ENCODE assay signal across 12 cellular contexts in the genomic region with DNA sequence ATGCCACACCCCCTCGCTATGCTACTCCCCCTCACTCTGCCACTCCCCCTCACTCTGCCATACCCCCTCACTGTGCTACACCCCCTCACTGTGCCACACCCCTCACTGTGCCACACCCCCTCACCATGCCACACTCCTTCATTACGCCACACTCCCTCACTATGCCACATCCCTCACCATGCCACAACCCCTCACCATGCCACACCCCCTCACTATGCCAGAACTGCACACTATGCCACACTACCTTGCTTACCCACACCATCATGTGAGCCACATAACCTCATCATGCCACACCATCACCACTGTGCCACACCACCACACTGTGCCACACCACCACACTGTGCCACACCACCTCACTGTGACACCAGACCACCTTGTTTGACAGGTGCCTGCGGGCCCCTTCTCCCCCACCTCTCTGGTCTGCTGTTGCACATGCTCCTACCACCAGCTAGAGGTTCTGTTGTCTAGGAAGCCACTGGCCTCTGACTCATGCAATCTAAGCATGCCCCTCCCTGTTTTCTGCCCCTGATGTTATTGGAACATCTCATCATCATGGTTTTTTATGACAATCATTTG. TPM values are rescaled to one million over a fixed set of nuclear protein-coding genes. Genes with fewer than 3 reads are reported as not detected.
DNase-seq lines count a peak whose midpoint lies in the region; ATAC-seq and TF ChIP-seq lines count a peak whose summit lies in the region.
"Had no signal": no experiment of that assay in that cellular context is flagged by ENCODE, and none has a peak within 500 bp of the region (broad histone marks: within the 10 kb centered on the region; RNA-seq: fewer than 3 reads in every experiment).

No MANE protein-coding gene starts in this region.

- no peaks in the 10 kb centered on the region for H3K9me3 Mint-ChIP-seq in osteocyte (ENCODE audit: unreplicated experiment)

- no peak for TF ChIP-seq CTCF in HCT116 (IDR thresholded peaks at IDR 0.05 in 2 of 3, conservative IDR thresholded peaks at IDR 0.05 in 1 of 3; ENCODE audit: borderline replicate concordance in 1 of 3, insufficient read depth in 1 of 3, low read depth in 2 of 3, low read length in 2 of 3)
- no peak for TF ChIP-seq CTCF in RWPE2 (IDR thresholded peaks at IDR 0.05; ENCODE audit: poor library complexity, severe bottlenecking)
- no peak for TF ChIP-seq CTCF in choroid plexus epithelial cell (conservative IDR thresholded peaks at IDR 0.05; ENCODE audit: low read depth, low read length)
- TF ChIP-seq CTCF in osteocyte (IDR thresholded peaks at IDR 0.05) = no peak

- H3K4me1 ChIP-seq in HCT116 (ENCODE audit: control insufficient read depth in 1 of 2, insufficient read depth in 2 of 2, low read length in 2 of 2) (peaks cover 0 to 11% of the 10 kb centered on the region in 2 experiments; a peak in 2 of 4 replicates), RWPE2 (ENCODE audit: insufficient read depth, poor library complexity, severe bottlenecking) (peaks cover 22% of the 10 kb centered on the region)

- peaks cover 17% of the 10 kb centered on the region for H3K4me1 Mint-ChIP-seq in osteocyte (ENCODE audit: unreplicated experiment)

- DNase-seq in HCT116 (ENCODE audit: low read depth, low spot score) (no peak), RWPE2 (ENCODE audit: low spot score) (no peak), choroid plexus epithelial cell (ENCODE audit: low read depth) (peak; percentile 72), osteocyte (ENCODE audit: extremely low spot score, unreplicated experiment) (no peak), Right ventricle myocardium inferior (ENCODE audit: missing footprints) (no peak), AG08396 (ENCODE audit: low spot score) (no peak)
- DNase-seq: GOT3, spleen had no signal

- intact Hi-C loops in HCT116 (cut with micrococcal nuclease) (no loop called here), Right ventricle myocardium inferior (cut with DNase I) (no loop called here)

- POLR2A ChIA-PET in HCT116 (lab: Charles Lee) = no interaction called here

- H3K9me3 ChIP-seq in HCT116 (ENCODE audit: control insufficient read depth in 1 of 2, insufficient read depth in 1 of 2, low read depth in 1 of 2, low read length in 2 of 2) (no peaks in the 10 kb centered on the region), RWPE2 (ENCODE audit: severe bottlenecking) (no peaks in the 10 kb centered on the region)
- H3K9me3 ChIP-seq: spleen had no signal

- no peak for TF ChIP-seq POLR2A in HCT116 (IDR thresholded peaks at IDR 0.05; ENCODE audit: borderline replicate concordance, extremely low read depth, insufficient read depth, insufficient read length)

- no peaks in the 10 kb centered on the region for H3K9me2 ChIP-seq in HCT116 (ENCODE audit: insufficient read depth)

- no peak overlapping the region for H2AFZ ChIP-seq in HCT116 (ENCODE audit: low read depth, low read length, poor library complexity, severe bottlenecking)

- H3K4me2 ChIP-seq in HCT116 (ENCODE audit: low read length) = no peak overlapping the region
- H3K4me2 ChIP-seq: KMS-11 had no signal

- CTCF ChIA-PET in HCT116 (lab: Charles Lee) = no interaction called here

- no peak overlapping the region for H3K9ac ChIP-seq in HCT116 (ENCODE audit: low read length)
- H3K9ac ChIP-seq: KMS-11 had no signal

- H3K4me3 Mint-ChIP-seq in osteocyte (ENCODE audit: unreplicated experiment) = no peak overlapping the region

- no peaks in the 10 kb centered on the region for H3K27me3 Mint-ChIP-seq in osteocyte (ENCODE audit: unreplicated experiment)

- no TSS peak for BruUV-seq in HCT116 (replicated peaks; lab: Mats Ljungman, UMichigan)

- H3K27ac Mint-ChIP-seq in osteocyte (ENCODE audit: unreplicated experiment) = peak overlapping the region; percentile 36

- H4K20me1 ChIP-seq in HCT116 (ENCODE audit: insufficient read depth) = no peaks in the 10 kb centered on the region

- no peak for TF ChIP-seq RAD21 in HCT116 (IDR thresholded peaks at IDR 0.05; ENCODE audit: low read depth)

- H3K4me3 ChIP-seq in HCT116 (replicated peaks in 1 of 2; ENCODE audit: low read depth in 1 of 2, low read length in 2 of 2) = no peak overlapping the region
- H3K4me3 ChIP-seq in RWPE2 (ENCODE audit: severe bottlenecking) = no peak overlapping the region
- H3K4me3 ChIP-seq in choroid plexus epithelial cell (ENCODE audit: low read depth, low read length) = no peak overlapping the region
- H3K4me3 ChIP-seq: GM12878, spleen had no signal

- no peaks in the 10 kb centered on the region for H3K36me3 Mint-ChIP-seq in osteocyte (ENCODE audit: unreplicated experiment)

- peak; percentile 47 for ATAC-seq in HCT116
- peak; percentile 80 for ATAC-seq in RWPE2 (ENCODE audit: low read depth)
- no peak for ATAC-seq in Right ventricle myocardium inferior
- no peak for ATAC-seq in GM21526 (IDR thresholded peaks at IDR 0.05; ENCODE audit: low FRiP score, unreplicated experiment)
- no peak for ATAC-seq in HG02571 (IDR thresholded peaks at IDR 0.05; ENCODE audit: unreplicated experiment)
- ATAC-seq: GM12878 had no signal

- H3K79me2 ChIP-seq in HCT116 (ENCODE audit: insufficient read depth, low read length) = no peaks in the 10 kb centered on the region

- H3K36me3 ChIP-seq in HCT116 (ENCODE audit: control insufficient read depth in 1 of 2, insufficient read depth in 2 of 2, low read length in 2 of 2) = no peaks in the 10 kb centered on the region
- H3K36me3 ChIP-seq in RWPE2 (ENCODE audit: low read depth) = no peaks in the 10 kb centered on the region
- H3K36me3 ChIP-seq: spleen had no signal

- H3K27ac ChIP-seq in HCT116 (ENCODE audit: low read depth, low read length) = no peak overlapping the region
- no peak overlapping the region for H3K27ac ChIP-seq in RWPE2 (ENCODE audit: poor library complexity, severe bottlenecking)
- H3K27ac ChIP-seq: KMS-11 had no signal

- peaks cover 4% of the 10 kb centered on the region; the same call in 1 of the 2 replicates for H3K27me3 ChIP-seq in HCT116 (ENCODE audit: insufficient read depth, low read length)
- H3K27me3 ChIP-seq in RWPE2 (ENCODE audit: insufficient read depth, poor library complexity, severe bottlenecking) = no peaks in the 10 kb centered on the region
- H3K27me3 ChIP-seq: spleen had no signal

- RAD21 ChIA-PET in HCT116 (lab: Charles Lee; ENCODE audit: low non-redundant PET in 1 of 2, low total read pairs in 2 of 2, uncharacterized antibody in 2 of 2, unreplicated experiment in 2 of 2) = no interaction called here

TF ChIP-seq in HCT116, 20 proteins besides CTCF, POLR2A, EP300 and RAD21:
- no peak for TF ChIP-seq CEBPB (IDR thresholded peaks at IDR 0.05; ENCODE audit: low read depth)
- TF ChIP-seq TCF7L2 (IDR thresholded peaks at IDR 0.05; ENCODE audit: borderline replicate concordance, extremely low read depth, insufficient read depth, insufficient read length) = no peak
- TF ChIP-seq POLR2AphosphoS5 (IDR thresholded peaks at IDR 0.05; ENCODE audit: low read depth, low read length) = no peak
- no peak for TF ChIP-seq ZFX (IDR thresholded peaks at IDR 0.05)
- no peak for TF ChIP-seq EZH2 (IDR thresholded peaks at IDR 0.05)
- no peak for TF ChIP-seq EZH2phosphoT487 (IDR thresholded peaks at IDR 0.05; ENCODE audit: borderline replicate concordance)

RNA-seq across cellular contexts. Expression of gene MARCHF4, which starts 22.0 kb away (rescaled TPM):
- total RNA-seq in HCT116 (2021; ENCODE audit: unreplicated experiment) = not detected
- polyA plus RNA-seq in HCT116 (2012) = 0.02 TPM in 1 of 2 replicates, not detected in the other
- total RNA-seq in osteocyte = 1.3 TPM in 2 replicates
- total RNA-seq in Right ventricle myocardium inferior = 0.08 TPM
- total RNA-seq: GM12878, spleen had no signal
- polyA plus RNA-seq: GM12878, spleen had no signal

Comparison
In these comparisons a context has a peak if more than half of its experiments do, and no peak if none do; other contexts are left out.
1. ATAC-seq: peak in HCT116 (single experiment) and RWPE2 (single experiment); none in Right ventricle myocardium inferior (single experiment), GM21526 (single experiment) and HG02571 (single experiment).